Comparison of ENCODE assay signal across 8 cellular contexts in the genomic region with DNA sequence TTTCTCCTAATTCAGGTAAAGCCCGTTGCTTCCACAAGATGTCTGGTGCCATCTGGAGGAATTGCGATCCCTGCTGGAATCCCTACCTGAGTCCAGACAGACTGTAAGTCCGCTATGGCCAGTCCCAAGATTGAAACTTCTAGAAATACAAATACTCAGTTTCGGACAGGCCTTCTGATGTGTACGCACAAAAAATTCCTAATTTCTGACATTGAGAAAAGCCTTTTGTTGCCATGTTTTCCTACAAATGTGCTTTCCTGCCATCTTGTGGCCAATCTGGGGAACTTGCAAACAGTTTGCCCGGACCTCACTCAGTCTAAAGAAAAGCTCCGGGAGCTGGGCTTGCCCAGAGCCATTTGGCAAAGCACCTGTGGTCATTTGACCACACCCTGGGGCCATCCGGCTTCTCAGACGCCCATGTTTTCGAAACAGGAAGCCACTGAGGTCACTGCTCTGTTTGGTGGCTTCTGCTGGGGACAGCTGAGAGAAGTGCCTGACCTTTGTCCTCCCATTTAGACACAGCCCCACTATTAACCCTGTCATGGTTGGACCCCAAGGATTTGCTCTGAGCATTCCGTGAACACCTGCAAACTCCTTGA.
DNase-seq lines count a peak whose midpoint lies in the region; ATAC-seq and TF ChIP-seq lines count a peak whose summit lies in the region.

No MANE protein-coding gene starts in this region.

- H4K12ac ChIP-seq in trophoblast cell (ENCODE audit: low read depth, low read length) = no peak overlapping the region

- H3K4me1 ChIP-seq in GM23248 (ENCODE audit: insufficient read depth) (no peaks in the 10 kb centered on the region), adipocyte (ENCODE audit: control insufficient read depth, insufficient read depth, low read length) (peaks cover 8% of the 10 kb centered on the region), cardiac muscle cell (ENCODE audit: low read depth) (no peaks in the 10 kb centered on the region), trophoblast cell (ENCODE audit: control insufficient read depth in 1 of 2, insufficient read depth in 2 of 2, low read length in 2 of 2) (no peaks in the 10 kb centered on the region)

- no peak overlapping the region for H2AK5ac ChIP-seq in trophoblast cell (ENCODE audit: low read length)

- no peak overlapping the region for H3K18ac ChIP-seq in trophoblast cell (ENCODE audit: low read length)

- H3K4ac ChIP-seq in trophoblast cell (ENCODE audit: low read depth, low read length) = no peak overlapping the region

- no peaks in the 10 kb centered on the region for H4K20me1 ChIP-seq in GM23248 (ENCODE audit: insufficient read depth)

- H2BK5ac ChIP-seq in trophoblast cell (ENCODE audit: low read depth, low read length, poor library complexity) = no peak overlapping the region

- no peaks in the 10 kb centered on the region for H3K79me1 ChIP-seq in trophoblast cell (ENCODE audit: low read length)

- 7 to 8% methylated on average over 11 of the region's 11 CpGs for WGBS in GM23248 (ENCODE audit: low coverage in 1 of 2, low lambda C conversion rate in 2 of 2, missing lambda C conversion rate in 2 of 2), 2 experiments
- no CpG with 5 or more reads among the region's 11 CpGs for WGBS in trophoblast cell (ENCODE audit: extremely low coverage, insufficient coverage, insufficient read length)

- DNase-seq in EH (ENCODE audit: low read depth) (peak; percentile 75), GM23248 (peak; percentile 87), M059J (ENCODE audit: low read depth) (peak; percentile 64), SK-N-MC (ENCODE audit: low read depth, low spot score) (no peak), adipocyte (ENCODE audit: low read depth) (peak; percentile 90), cardiac muscle cell (ENCODE audit: low read depth in 1 of 2, low spot score in 1 of 2) (peak; percentile 79 to 83), trophoblast cell (peak; percentile 76 to 92)

- H3K79me2 ChIP-seq in GM23248 (ENCODE audit: insufficient read depth) (no peaks in the 10 kb centered on the region), trophoblast cell (ENCODE audit: control insufficient read depth, insufficient read depth, low read length, poor library complexity) (no peaks in the 10 kb centered on the region)

- no peak for ATAC-seq in GM21528 (IDR thresholded peaks at IDR 0.05; ENCODE audit: low FRiP score, unreplicated experiment)

- no peaks in the 10 kb centered on the region for H3K9me2 ChIP-seq in GM23248 (ENCODE audit: insufficient read depth)

- H3K4me2 ChIP-seq in GM23248 (ENCODE audit: unreplicated experiment) (no peak overlapping the region), trophoblast cell (ENCODE audit: low read length) (peak overlapping the region; percentile 35)

- no peak overlapping the region for H4K8ac ChIP-seq in trophoblast cell (ENCODE audit: low read depth, low read length)

- H3K14ac ChIP-seq in trophoblast cell (ENCODE audit: low read length) = no peak overlapping the region

- H3K27me3 ChIP-seq in GM23248 (replicated peaks; ENCODE audit: insufficient read depth) = no peaks in the 10 kb centered on the region
- H3K27me3 ChIP-seq in adipocyte (replicated peaks; ENCODE audit: control insufficient read depth, insufficient read depth, low read length) = peaks cover 9% of the 10 kb centered on the region
- H3K27me3 ChIP-seq in cardiac muscle cell = no peaks in the 10 kb centered on the region
- H3K27me3 ChIP-seq in trophoblast cell (ENCODE audit: insufficient read depth, low read length) = no peaks in the 10 kb centered on the region

- no peak overlapping the region for H3K23ac ChIP-seq in trophoblast cell (ENCODE audit: low read length)

- H3K27ac ChIP-seq in GM23248 (no peak overlapping the region), SK-N-MC (no peak overlapping the region), cardiac muscle cell (no peak overlapping the region), trophoblast cell (ENCODE audit: low read depth, low read length) (no peak overlapping the region)

- H3K4me3 ChIP-seq in GM23248 (no peak overlapping the region), SK-N-MC (peak overlapping the region; percentile 37; the same call in 1 of the 2 replicates), adipocyte (ENCODE audit: low read length) (no peak overlapping the region), cardiac muscle cell (no peak overlapping the region), trophoblast cell (ENCODE audit: low read depth, low read length) (no peak overlapping the region)

- H2AFZ ChIP-seq in GM23248 (peak overlapping the region; percentile 48), trophoblast cell (ENCODE audit: insufficient read depth, low read length, poor library complexity) (no peak overlapping the region)

- H3K9ac ChIP-seq in GM23248 (peak overlapping the region; percentile 19; the same call in 1 of the 2 replicates), SK-N-MC (ENCODE audit: insufficient read length) (peak overlapping the region; percentile 60), adipocyte (ENCODE audit: low read length) (peak overlapping the region; percentile 45), trophoblast cell (ENCODE audit: low read length) (no peak overlapping the region)

- no peak overlapping the region for H2BK120ac ChIP-seq in trophoblast cell (ENCODE audit: insufficient read depth, low read length, poor library complexity)

- H3K36me3 ChIP-seq in GM23248 (ENCODE audit: low read depth) (no peaks in the 10 kb centered on the region), SK-N-MC (ENCODE audit: insufficient read depth, low read length) (no peaks in the 10 kb centered on the region), adipocyte (ENCODE audit: control insufficient read depth, insufficient read depth, low read length, severe bottlenecking) (no peaks in the 10 kb centered on the region), cardiac muscle cell (no peaks in the 10 kb centered on the region), trophoblast cell (ENCODE audit: control insufficient read depth in 1 of 2, insufficient read depth in 2 of 2, low read length in 2 of 2) (no peaks in the 10 kb centered on the region)

- TF ChIP-seq CTCF in cardiac muscle cell (IDR thresholded peaks at IDR 0.05; ENCODE audit: low read depth, low read length) = peak; percentile 90

- H3K9me3 ChIP-seq in GM23248 (ENCODE audit: low read depth) (no peaks in the 10 kb centered on the region), SK-N-MC (ENCODE audit: low read depth, low read length) (no peaks in the 10 kb centered on the region), adipocyte (ENCODE audit: control insufficient read depth, low read length) (no peaks in the 10 kb centered on the region), cardiac muscle cell (ENCODE audit: low read depth) (no peaks in the 10 kb centered on the region), trophoblast cell (ENCODE audit: insufficient read depth, low read depth, low read length) (peaks cover 1% of the 10 kb centered on the region)

- no peak overlapping the region for H2BK12ac ChIP-seq in trophoblast cell (ENCODE audit: low read length)

- no peak overlapping the region for H4K91ac ChIP-seq in trophoblast cell (ENCODE audit: low read depth, low read length)

- in situ Hi-C loops in GM23248 (cut with MboI) = loop anchor here (25.0 kb wide), 1 partner anchor 811 kb away; no protein-coding TSS in a partner anchor

- H3F3A ChIP-seq in GM23248 (ENCODE audit: insufficient read depth) = no peaks in the 10 kb centered on the region
